20 cellular contexts compared by ENCODE assay signal in the genomic region with DNA sequence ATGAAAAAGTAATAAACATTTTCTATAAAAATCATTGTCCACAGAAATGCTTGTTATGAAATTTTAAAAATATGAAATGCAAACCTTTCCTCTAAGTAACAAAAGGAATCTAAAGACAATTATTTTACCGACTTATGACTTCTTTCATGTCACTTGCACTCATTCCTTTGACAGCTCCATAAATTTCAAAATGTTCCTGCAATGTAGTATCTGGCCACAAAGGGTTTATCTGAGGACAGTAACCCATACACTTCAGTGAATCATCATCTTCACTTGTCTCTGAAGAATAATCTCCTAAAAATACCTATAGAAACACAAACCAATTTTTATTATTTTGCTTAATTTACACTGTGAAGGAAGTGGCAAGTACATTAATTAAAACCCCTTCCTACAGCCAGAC. TPM values are rescaled to one million over a fixed set of nuclear protein-coding genes. Genes with fewer than 3 reads are reported as not detected.
A peak's percentile ranks its signal among the peaks of the same experiment; 100 is the strongest.
DNase-seq lines count a peak whose midpoint lies in the region; TF ChIP-seq lines count a peak whose summit lies in the region.
"Had no signal": no experiment of that assay in that cellular context is flagged by ENCODE, and none has a peak within 500 bp of the region (broad histone marks: within the 10 kb centered on the region; RNA-seq: fewer than 3 reads in every experiment).

No MANE protein-coding gene starts in this region.

- no peaks in the 10 kb centered on the region for H4K20me1 ChIP-seq in GM23248 (ENCODE audit: insufficient read depth)

- H3K4me1 ChIP-seq in GM23248 (ENCODE audit: insufficient read depth) (no peaks in the 10 kb centered on the region), breast epithelium (no peaks in the 10 kb centered on the region)
- H3K4me1 ChIP-seq: SJCRH30 had no signal

- 0 out of 2 replicates have a peak, but pooled peaks cover 8% of the 10 kb centered on the region for H3K36me3 ChIP-seq in GM23248 (ENCODE audit: low read depth)
- peaks cover 3% of the 10 kb centered on the region for H3K36me3 ChIP-seq in breast epithelium
- H3K36me3 ChIP-seq: SJCRH30 had no signal

- in situ Hi-C loops in GM23248 (cut with MboI): no loop called here

- no peak overlapping the region for H3K9ac ChIP-seq in GM23248

- 30 to 33% methylated on average over 1 of the region's 1 CpG for WGBS in GM23248 (ENCODE audit: low coverage in 1 of 2, low lambda C conversion rate in 2 of 2, missing lambda C conversion rate in 2 of 2), 2 experiments

- DNase-seq in GM23248 (peak; percentile 10), MV-4-11 (lab: John Stamatoyannopoulos, UW) (peak; percentile 39), choroid plexus epithelial cell (ENCODE audit: low read depth) (peak; percentile 17), renal cortical epithelial cell (ENCODE audit: low read depth) (peak; percentile 22), cerebellar nuclear complex (lab: John Stamatoyannopoulos, UW) (no peak), breast epithelium (ENCODE audit: low spot score in 2 of 2) (no peak), foreskin fibroblast (no peak)
- DNase-seq: AML-193; C1 segment of cervical spinal cord; CD8-positive, alpha-beta T cell; DND-41; KBM-7; MM.1S; NCI-H1105 treated with DMSO at 0.1 percent for 48 hours; NCI-H2029 treated with DMSO at 0.1 percent for 48 hours; NCI-H226; NCI-H524; NCI-H774; NK-92 treated with Interleukin-12 subunit alpha and Interleukin-12 subunit beta, amount 100 ng/mL, for 24 hours; SJCRH30 had no signal

- no peak overlapping the region for H2AFZ ChIP-seq in GM23248

- no peaks in the 10 kb centered on the region for H3K9me3 ChIP-seq in GM23248 (ENCODE audit: low read depth)
- no peaks in the 10 kb centered on the region for H3K9me3 ChIP-seq in breast epithelium
- H3K9me3 ChIP-seq: SJCRH30 had no signal

- no peak overlapping the region for H3K4me2 ChIP-seq in GM23248 (ENCODE audit: unreplicated experiment)

- H3K4me3 ChIP-seq in GM23248: no peak overlapping the region
- H3K4me3 ChIP-seq in choroid plexus epithelial cell (ENCODE audit: low read depth, low read length): no peak overlapping the region
- no peak overlapping the region for H3K4me3 ChIP-seq in breast epithelium
- H3K4me3 ChIP-seq in foreskin fibroblast (ENCODE audit: low read depth in 1 of 2, low read length in 2 of 2): no peak overlapping the region
- H3K4me3 ChIP-seq: SJCRH30 had no signal

- no peaks in the 10 kb centered on the region for H3K27me3 ChIP-seq in GM23248 (replicated peaks; ENCODE audit: insufficient read depth)
- H3K27me3 ChIP-seq in breast epithelium: no peaks in the 10 kb centered on the region

- H3K9me2 ChIP-seq in GM23248 (ENCODE audit: insufficient read depth): no peaks in the 10 kb centered on the region

- no peaks in the 10 kb centered on the region for H3F3A ChIP-seq in GM23248 (ENCODE audit: insufficient read depth)

- intact Hi-C loops in breast epithelium (cut with DNase I; ENCODE audit: low total_unique reads): no loop called here

- no peak for TF ChIP-seq POLR2A in breast epithelium (IDR thresholded peaks at IDR 0.05)

- TF ChIP-seq CTCF in choroid plexus epithelial cell (conservative IDR thresholded peaks at IDR 0.05; ENCODE audit: low read depth, low read length): no peak
- no peak for TF ChIP-seq CTCF in breast epithelium (IDR thresholded peaks at IDR 0.05)
- no peak for TF ChIP-seq CTCF in foreskin fibroblast (IDR thresholded peaks at IDR 0.05; ENCODE audit: low read depth, low read length)

- H3K79me2 ChIP-seq in GM23248 (ENCODE audit: insufficient read depth): no peaks in the 10 kb centered on the region

- H3K27ac ChIP-seq in GM23248: no peak overlapping the region
- H3K27ac ChIP-seq in breast epithelium: no peak overlapping the region
- H3K27ac ChIP-seq: SJCRH30 had no signal

RNA-seq across cellular contexts. Expression of a gene that starts 25.6 kb away (rescaled TPM):
- 0.11 and 0.13 TPM in 2 replicates for total RNA-seq in GM23248 (2014; rRNA removed; shearing (Covaris generic))
- 0.09 and 0.23 TPM in 2 replicates for polyA plus RNA-seq in GM23248 (2016; fragmentation: Nextera tagmentation; extraction: Ambion mirVana)
- 0.55 TPM in 1 of 2 replicates, not detected in the other for total RNA-seq in renal cortical epithelial cell
- 10 to 100 TPM; 13.6 to 49.5 (median 16.1) TPM for total RNA-seq in breast epithelium
- total RNA-seq: SJCRH30 had no signal

Comparison
In these comparisons a context has a peak if more than half of its experiments do, and no peak if none do; other contexts are left out.
1. DNase-seq: peak in GM23248 (single experiment), MV-4-11 (single experiment), choroid plexus epithelial cell (single experiment) and renal cortical epithelial cell (single experiment); none in cerebellar nuclear complex (0 of 2), breast epithelium (0 of 2) and foreskin fibroblast (0 of 2).